Comparison of ENCODE assay signal across 12 cellular contexts in the genomic region with DNA sequence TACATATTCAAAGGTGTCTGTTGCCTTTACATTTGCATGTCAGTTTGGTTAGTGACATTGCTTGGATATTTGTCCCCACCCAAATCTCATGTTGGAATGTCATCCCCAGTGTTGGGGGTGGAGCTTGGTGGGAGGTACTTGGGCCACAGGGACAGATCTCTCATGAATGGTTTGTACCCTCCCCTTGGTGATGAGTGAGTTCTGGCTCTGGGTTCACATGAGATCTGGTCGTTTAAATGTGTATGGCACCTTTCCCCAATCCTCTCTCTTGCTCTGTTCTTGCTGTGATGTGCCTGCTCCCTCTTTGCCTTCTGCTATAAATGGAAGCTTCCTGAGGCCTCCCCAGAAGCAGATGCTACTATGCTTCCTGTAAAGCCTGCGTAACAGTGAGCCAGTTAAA.
A peak's percentile ranks its signal among the peaks of the same experiment; 100 is the strongest.
DNase-seq lines count a peak whose midpoint lies in the region; ATAC-seq lines count a peak whose summit lies in the region.
"Had no signal": no experiment of that assay in that cellular context is flagged by ENCODE, and none has a peak within 500 bp of the region (broad histone marks: within the 10 kb centered on the region; RNA-seq: fewer than 3 reads in every experiment).

No MANE protein-coding gene starts in this region.

- ATAC-seq in GM21423 (IDR thresholded peaks at IDR 0.05; ENCODE audit: unreplicated experiment) = no peak
- ATAC-seq: A549 had no signal

- peak; percentile 15 for DNase-seq in activated CD8-positive, alpha-beta memory T cell treated with anti-CD3 and anti-CD28 coated beads for 24 hours
- DNase-seq in activated CD8-positive, alpha-beta memory T cell treated with anti-CD3 and anti-CD28 coated beads, Interleukin-2, amount 50 U/mL, for 4 hours = no peak
- DNase-seq in activated CD8-positive, alpha-beta memory T cell treated with anti-CD3 and anti-CD28 coated beads, Interleukin-2, amount 50 U/mL, for 48 hours = peak; percentile 7
- DNase-seq in mucosa of gallbladder (ENCODE audit: low spot score) = peak; percentile 1
- no peak for DNase-seq in hypothalamus (lab: John Stamatoyannopoulos, UW)
- DNase-seq in NCI-H2196 (lab: John Stamatoyannopoulos, UW; ENCODE audit: unreplicated experiment) = no peak
- DNase-seq: AML-193; CD4-positive, alpha-beta T cell; GM23248; HCEC 1CT had no signal

Comparison
In these comparisons a context has a peak if more than half of its experiments do, and no peak if none do; other contexts are left out.
1. DNase-seq: peak in activated CD8-positive, alpha-beta memory T cell treated with anti-CD3 and anti-CD28 coated beads for 24 hours (single experiment), activated CD8-positive, alpha-beta memory T cell treated with anti-CD3 and anti-CD28 coated beads, Interleukin-2, amount 50 U/mL, for 48 hours (single experiment) and mucosa of gallbladder (single experiment); none in activated CD8-positive, alpha-beta memory T cell treated with anti-CD3 and anti-CD28 coated beads, Interleukin-2, amount 50 U/mL, for 4 hours (single experiment), hypothalamus (0 of 51) and NCI-H2196 (single experiment).